In the genomic region with DNA sequence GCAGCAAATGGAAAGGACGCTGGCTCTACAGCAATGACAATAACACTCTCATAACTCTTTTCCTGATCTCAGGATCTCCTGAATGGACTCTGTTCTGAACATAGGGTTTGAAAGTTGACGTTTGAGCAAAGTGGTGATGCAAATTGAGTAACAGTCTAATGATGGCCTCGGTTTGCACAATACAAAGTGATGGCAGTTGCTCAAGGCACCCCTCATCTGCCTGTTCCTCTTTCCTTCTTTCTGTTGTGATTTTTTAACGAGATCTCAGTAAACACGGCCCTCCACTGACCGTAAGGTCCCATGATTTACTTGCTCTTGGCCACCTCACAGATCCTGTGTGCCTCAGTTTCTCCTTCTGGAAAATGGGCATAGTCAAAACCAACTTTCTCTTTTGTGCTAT, we compare ENCODE assay signal across 19 cellular contexts.
"Had no signal": no experiment of that assay in that cellular context is flagged by ENCODE, and none has a peak within 500 bp of the region (broad histone marks: within the 10 kb centered on the region; RNA-seq: fewer than 3 reads in every experiment).

No MANE protein-coding gene starts in this region.

- H3K36me3 ChIP-seq: breast epithelium, vagina had no signal

- H3K9me3 Mint-ChIP-seq: activated naive CD4-positive, alpha-beta T cell treated with anti-CD3 and anti-CD28 coated beads for 36 hours; activated naive CD8-positive, alpha-beta T cell treated with anti-CD3 and anti-CD28 coated beads, Interleukin-2, amount 10 ng/mL, durations not matched to agents 7 days and 5 days; activated T-cell treated with anti-CD3 and anti-CD28 coated beads, Interleukin-2, amount 50 U/mL, for 72 hours; naive thymus-derived CD8-positive, alpha-beta T cell had no signal

- H3K4me1 Mint-ChIP-seq: activated naive CD8-positive, alpha-beta T cell treated with anti-CD3 and anti-CD28 coated beads, Interleukin-2, amount 10 ng/mL, durations not matched to agents 7 days and 5 days; naive thymus-derived CD8-positive, alpha-beta T cell had no signal

- H3K36me3 Mint-ChIP-seq: activated naive CD8-positive, alpha-beta T cell treated with anti-CD3 and anti-CD28 coated beads, Interleukin-2, amount 10 ng/mL, durations not matched to agents 7 days and 5 days; naive thymus-derived CD8-positive, alpha-beta T cell had no signal

- H3K9me3 ChIP-seq: breast epithelium, testis, vagina had no signal

- ATAC-seq: activated T-cell treated with anti-CD3 and anti-CD28 coated beads, Interleukin-2, amount 50 U/mL, for 72 hours; naive thymus-derived CD8-positive, alpha-beta T cell had no signal

- H3K27ac ChIP-seq: breast epithelium, coronary artery, testis, vagina had no signal

- H3K27me3 ChIP-seq: breast epithelium, testis, vagina had no signal

- DNase-seq: activated CD4-positive, alpha-beta T cell treated with anti-CD3 and anti-CD28 coated beads for 4 hours; activated CD4-positive, alpha-beta T cell treated with anti-CD3 and anti-CD28 coated beads, Interleukin-2, amount 50 U/mL, for 48 hours; activated CD4-positive, CD25-positive, alpha-beta regulatory T cell; activated effector memory CD4-positive, alpha-beta T cell treated with Interleukin-2 at 50 U/mL for 16 hours; activated naive CD4-positive, alpha-beta T cell treated with anti-CD3 and anti-CD28 coated beads for 36 hours; activated naive CD8-positive, alpha-beta T cell treated with anti-CD3 and anti-CD28 coated beads, Interleukin-2, amount 10 ng/mL, durations not matched to agents 7 days and 5 days; activated T-cell treated with anti-CD3 and anti-CD28 coated beads, Interleukin-2, amount 50 U/mL, for 72 hours; amniotic stem cell; cerebellar nuclear complex; naive thymus-derived CD8-positive, alpha-beta T cell; retina; stimulated activated CD4-positive, alpha-beta T cell treated with anti-CD3 and anti-CD28 coated beads, Interleukin-2, amount 100 ng/mL, for 48 hours; stimulated activated naive CD4-positive, alpha-beta T cell; testis; trophoblast cell had no signal

- H3K4me3 ChIP-seq: breast epithelium, coronary artery, testis, vagina had no signal

- H3K27ac Mint-ChIP-seq: activated naive CD4-positive, alpha-beta T cell treated with anti-CD3 and anti-CD28 coated beads for 36 hours; activated naive CD8-positive, alpha-beta T cell treated with anti-CD3 and anti-CD28 coated beads, Interleukin-2, amount 10 ng/mL, durations not matched to agents 7 days and 5 days; activated T-cell treated with anti-CD3 and anti-CD28 coated beads, Interleukin-2, amount 50 U/mL, for 72 hours; naive thymus-derived CD8-positive, alpha-beta T cell; progenitor cell of endocrine pancreas had no signal

- H3K4me1 ChIP-seq: breast epithelium, testis, vagina had no signal

- H3K27me3 Mint-ChIP-seq: progenitor cell of endocrine pancreas had no signal

- H3K4me3 Mint-ChIP-seq: activated naive CD4-positive, alpha-beta T cell treated with anti-CD3 and anti-CD28 coated beads for 36 hours; activated naive CD8-positive, alpha-beta T cell treated with anti-CD3 and anti-CD28 coated beads, Interleukin-2, amount 10 ng/mL, durations not matched to agents 7 days and 5 days; activated T-cell treated with anti-CD3 and anti-CD28 coated beads, Interleukin-2, amount 50 U/mL, for 72 hours; naive thymus-derived CD8-positive, alpha-beta T cell had no signal
